Comparison of ENCODE assay signal across 1 cellular context in genomic region chr15:30906366-30906765, GRCh38.
TF ChIP-seq lines count a peak whose summit lies in the region.

No MANE protein-coding gene starts in this region.

TF ChIP-seq in HepG2, 621 proteins besides CTCF, POLR2A, EP300 and RAD21 (continued from another document):
- TF ChIP-seq ZHX2 (IDR thresholded peaks at IDR 0.05; ENCODE audit: low read depth), result no peak
- TF ChIP-seq ZHX2 (CRISPR knock-in tag; IDR thresholded peaks at IDR 0.05; ENCODE audit: borderline replicate concordance), result no peak
- no peak for TF ChIP-seq STAT5B (CRISPR knock-in tag; IDR thresholded peaks at IDR 0.05)
- no peak for TF ChIP-seq ZNF598 (CRISPR knock-in tag; IDR thresholded peaks at IDR 0.05; ENCODE audit: borderline replicate concordance)
- no peak for TF ChIP-seq ZNF879 (CRISPR knock-in tag; IDR thresholded peaks at IDR 0.05)
- TF ChIP-seq WIZ (CRISPR knock-in tag; IDR thresholded peaks at IDR 0.05), result no peak
- TF ChIP-seq MNT (IDR thresholded peaks at IDR 0.05), result no peak
- no peak for TF ChIP-seq ZNF800 (CRISPR knock-in tag; IDR thresholded peaks at IDR 0.05)
- no peak for TF ChIP-seq NR3C1 (CRISPR knock-in tag; IDR thresholded peaks at IDR 0.05)
- TF ChIP-seq ZNF589 (CRISPR knock-in tag; conservative IDR thresholded peaks at IDR 0.05), result no peak
- TF ChIP-seq CBFB (CRISPR knock-in tag; IDR thresholded peaks at IDR 0.05), result no peak
- no peak for TF ChIP-seq TARDBP (CRISPR knock-in tag; IDR thresholded peaks at IDR 0.05)
- TF ChIP-seq PRPF4 (IDR thresholded peaks at IDR 0.05; ENCODE audit: low read depth, low read length, poor library complexity, severe bottlenecking), result no peak
- TF ChIP-seq KIAA2018 (CRISPR knock-in tag; IDR thresholded peaks at IDR 0.05; ENCODE audit: borderline replicate concordance), result no peak
- no peak for TF ChIP-seq CHD2 (IDR thresholded peaks at IDR 0.05; ENCODE audit: low read depth, low read length)
